In genomic region chr18:74679006-74679678, GRCh38 we compare ENCODE assay signal across 26 cellular contexts.
A peak's percentile ranks its signal among the peaks of the same experiment; 100 is the strongest.
DNase-seq lines count a peak whose midpoint lies in the region; ATAC-seq, FAIRE-seq and TF ChIP-seq lines count a peak whose summit lies in the region.
"Had no signal": no experiment of that assay in that cellular context is flagged by ENCODE, and none has a peak within 500 bp of the region (broad histone marks: within the 10 kb centered on the region; RNA-seq: fewer than 3 reads in every experiment).

No MANE protein-coding gene starts in this region.

- H3K9me3 ChIP-seq in GM12878 (replicated peaks; ENCODE audit: control insufficient read depth, insufficient read depth, low read length) = peaks cover 4% of the 10 kb centered on the region; the same call in 2 of the 3 replicates
- H3K9me3 ChIP-seq: Caco-2, sigmoid colon, testis had no signal

- no peak for TF ChIP-seq RAD21 in GM12878 (IDR thresholded peaks at IDR 0.05; ENCODE audit: insufficient read depth, low read depth, low read length)

- RAD21 ChIA-PET in GM12878 (lab: Charles Lee; ENCODE audit: unreplicated experiment) = no interaction called here

- CTCF ChIA-PET in GM12878 (lab: Yijun Ruan, JAX) = interaction anchor here (0.7 to 1.8 kb wide), 5 partner anchors 10 to 25 kb away, joined by 3 to 6 read pairs (median 3); no protein-coding TSS in a partner anchor
- CTCF ChIA-PET in MCF 10A (lab: Yijun Ruan, JAX) = no interaction called here

- H3K79me2 ChIP-seq in GM12878 (ENCODE audit: control insufficient read depth, insufficient read depth, low read length) = no peaks in the 10 kb centered on the region

- in situ Hi-C loops in GM12878 (cut with MboI) = no loop called here

- H3K4me1 Mint-ChIP-seq in activated T-cell treated with anti-CD3 and anti-CD28 coated beads, Interleukin-2, amount 50 U/mL, for 72 hours (ENCODE audit: low read depth) = peaks cover 25% of the 10 kb centered on the region
- peaks cover 12% of the 10 kb centered on the region for H3K4me1 Mint-ChIP-seq in MCF 10A (ENCODE audit: insufficient read depth, unreplicated experiment)

- intact Hi-C loops in GM12878 (cut with micrococcal nuclease; ENCODE audit: unreplicated experiment) (loop anchor here (5.0 kb wide), 1 partner anchor 128 kb away; no protein-coding TSS in a partner anchor), dorsolateral prefrontal cortex (cut with DNase I) (no loop called here), MCF 10A (cut with micrococcal nuclease) (no loop called here)

- H3K9ac ChIP-seq in GM12878 (ENCODE audit: control insufficient read depth, insufficient read depth, low read length) = no peak overlapping the region

- peak; percentile 52 to 65 for ATAC-seq in activated T-cell treated with anti-CD3 and anti-CD28 coated beads, Interleukin-2, amount 50 U/mL, for 72 hours (replicated peaks in 1 of 2)
- peak; percentile 63 for ATAC-seq in GM19395 (IDR thresholded peaks at IDR 0.05; ENCODE audit: unreplicated experiment)
- ATAC-seq in HG02885 (IDR thresholded peaks at IDR 0.05; ENCODE audit: poor library complexity, unreplicated experiment) = peak; percentile 70
- peak; percentile 89 for ATAC-seq in GM12878
- ATAC-seq: heart left ventricle had no signal

- TF ChIP-seq CTCF in GM12878 (IDR thresholded peaks at IDR 0.05 in 2 of 3, conservative IDR thresholded peaks at IDR 0.05 in 1 of 3; ENCODE audit: control insufficient read depth in 2 of 3, extremely low read depth in 1 of 3, insufficient read depth in 1 of 3, low read depth in 3 of 3, low read length in 3 of 3) (no peak), dorsolateral prefrontal cortex (IDR thresholded peaks at IDR 0.05 in 54 of 56, conservative IDR thresholded peaks at IDR 0.05 in 2 of 56; ENCODE audit: low read depth in 1 of 56, partially characterized antibody in 56 of 56) (no peak), MCF 10A (IDR thresholded peaks at IDR 0.05; ENCODE audit: unreplicated experiment) (no peak)

- no peaks in the 10 kb centered on the region; a peak in 1 of 4 replicates for H3K36me3 ChIP-seq in GM12878 (ENCODE audit: control insufficient read depth in 2 of 2, insufficient read depth in 2 of 2, low read length in 1 of 2)
- H3K36me3 ChIP-seq: adrenal gland had no signal

- no peak overlapping the region for H3K4me2 ChIP-seq in GM12878 (ENCODE audit: control insufficient read depth, insufficient read depth)

- POLR2A ChIA-PET in GM12878 (lab: Charles Lee) = no interaction called here
- POLR2A ChIA-PET in MCF 10A (lab: Yijun Ruan, JAX) = interaction anchor here (0.6 kb wide), 1 partner anchor 70 kb away, joined by 3 read pairs; no protein-coding TSS in a partner anchor

- H3K4me1 ChIP-seq in GM12878 (ENCODE audit: control insufficient read depth, insufficient read depth, low read length) = peaks cover 3% of the 10 kb centered on the region; the same call in 1 of the 2 replicates
- H3K4me1 ChIP-seq: adrenal gland, Caco-2, heart left ventricle, left ventricle myocardium inferior, testis had no signal

- no peak for DNase-seq in activated T-cell treated with anti-CD3 and anti-CD28 coated beads, Interleukin-2, amount 50 U/mL, for 72 hours
- DNase-seq in activated T-cell treated with anti-CD3 and anti-CD28 coated beads, Interleukin-2, amount 50 U/mL, for 48 hours = no peak
- peak; percentile 38 for DNase-seq in GM12878 (ENCODE audit: low read depth, low spot score)
- no peak for DNase-seq in dorsolateral prefrontal cortex
- DNase-seq in DMS153 (lab: John Stamatoyannopoulos, UW) = no peak
- DNase-seq in MCF 10A (ENCODE audit: unreplicated experiment) = no peak
- DNase-seq: activated CD4-positive, CD25-positive, alpha-beta regulatory T cell treated with anti-CD3 and anti-CD28 coated beads, Interleukin-2, amount 50 U/mL, for 72 hours; activated gamma-delta T cell; adrenal gland; Caco-2; heart left ventricle; left ventricle myocardium inferior; midbrain; NCI-H1417 treated with DMSO at 0.1 percent for 48 hours; NCI-H2107; NCI-H524 treated with DMSO at 0.1 percent for 48 hours; nephron progenitor cell; sigmoid colon; SW 1271; testis had no signal

- H3K4me3 ChIP-seq in GM12878 (no peak overlapping the region), dorsolateral prefrontal cortex (no peak overlapping the region)
- H3K4me3 ChIP-seq: adrenal gland, coronary artery, heart left ventricle, left ventricle myocardium inferior, sigmoid colon, testis had no signal

- H3K4me3 Mint-ChIP-seq in activated T-cell treated with anti-CD3 and anti-CD28 coated beads, Interleukin-2, amount 50 U/mL, for 72 hours = peak overlapping the region in 1 of 2 donors; percentile 61
- H3K4me3 Mint-ChIP-seq in MCF 10A (ENCODE audit: unreplicated experiment) = no peak overlapping the region
- H3K4me3 Mint-ChIP-seq: nephron progenitor cell had no signal

- H2AFZ ChIP-seq in GM12878 (ENCODE audit: control insufficient read depth, low read depth, low read length) = no peak overlapping the region

- FAIRE-seq in GM12878 (lab: Jason Lieb, UNC) = peak; percentile 7
- FAIRE-seq: bronchial epithelial cell, endometrium had no signal

- peaks cover 6 to 8% of the 10 kb centered on the region in 2 donors for H3K9me3 Mint-ChIP-seq in activated T-cell treated with anti-CD3 and anti-CD28 coated beads, Interleukin-2, amount 50 U/mL, for 72 hours
- no peaks in the 10 kb centered on the region for H3K9me3 Mint-ChIP-seq in MCF 10A (ENCODE audit: unreplicated experiment)

- H3K36me3 Mint-ChIP-seq in activated T-cell treated with anti-CD3 and anti-CD28 coated beads, Interleukin-2, amount 50 U/mL, for 72 hours (ENCODE audit: insufficient read depth in 2 of 2) = peaks cover 14 to 17% of the 10 kb centered on the region in 2 donors
- peaks cover 19% of the 10 kb centered on the region for H3K36me3 Mint-ChIP-seq in MCF 10A (ENCODE audit: insufficient read depth, unreplicated experiment)

- no TSS peak for BruUV-seq in GM12878 (replicated peaks; lab: Mats Ljungman, UMichigan)
- no TSS peak for BruUV-seq in MCF 10A (replicated peaks; lab: Mats Ljungman, UMichigan)

- no peak for TF ChIP-seq POLR2A in GM12878 (IDR thresholded peaks at IDR 0.05; ENCODE audit: low read depth, low read length)

- WGBS in GM12878 (ENCODE audit: insufficient coverage, insufficient replicate concordance, low lambda C conversion rate, missing lambda C conversion rate) = 1% methylated on average over 6 of the region's 6 CpGs

- no peak overlapping the region for H3K27ac Mint-ChIP-seq in activated T-cell treated with anti-CD3 and anti-CD28 coated beads, Interleukin-2, amount 50 U/mL, for 72 hours
- no peak overlapping the region for H3K27ac Mint-ChIP-seq in MCF 10A (ENCODE audit: low read depth, unreplicated experiment)
- H3K27ac Mint-ChIP-seq: nephron progenitor cell had no signal

- H4K20me1 ChIP-seq in GM12878 (ENCODE audit: control insufficient read depth, insufficient read depth) = no peaks in the 10 kb centered on the region

- no peaks in the 10 kb centered on the region for H3K27me3 Mint-ChIP-seq in activated T-cell treated with anti-CD3 and anti-CD28 coated beads, Interleukin-2, amount 50 U/mL, for 72 hours (ENCODE audit: low read depth)
- H3K27me3 Mint-ChIP-seq in MCF 10A (ENCODE audit: insufficient read depth, unreplicated experiment) = no peaks in the 10 kb centered on the region

- H3K27ac ChIP-seq in GM12878 (ENCODE audit: control insufficient read depth, insufficient read depth) (no peak overlapping the region), dorsolateral prefrontal cortex (no peak overlapping the region)
- H3K27ac ChIP-seq: adrenal gland, coronary artery, heart left ventricle, HL-60, left ventricle myocardium inferior, sigmoid colon, testis had no signal

- H3K27me3 ChIP-seq in GM12878 (replicated peaks in 1 of 2; ENCODE audit: control insufficient read depth in 2 of 2, insufficient read depth in 2 of 2, low read length in 1 of 2) (no peaks in the 10 kb centered on the region), dorsolateral prefrontal cortex (no peaks in the 10 kb centered on the region)
- H3K27me3 ChIP-seq: adrenal gland, heart left ventricle, sigmoid colon, testis had no signal

- TF ChIP-seq EP300 in GM12878 (IDR thresholded peaks at IDR 0.05; ENCODE audit: borderline replicate concordance in 1 of 2, control insufficient read depth in 1 of 2, low read depth in 2 of 2, low read length in 2 of 2) = peak in 1 of 2 experiments; percentile 44; a peak in 1 of 4 replicates

- SMC1A ChIA-PET in GM12878 (lab: Charles Lee; ENCODE audit: uncharacterized antibody, unreplicated experiment) = interaction anchor here (0.7 to 1.7 kb wide), 5 partner anchors 26 to 316 kb away, joined by 3 to 5 read pairs (median 4); no protein-coding TSS in a partner anchor

TF ChIP-seq in GM12878, 131 proteins besides CTCF, POLR2A, EP300 and RAD21 (continues in another document):
- no peak; the same call in 1 of the 2 replicates for TF ChIP-seq ZBED1 (IDR thresholded peaks at IDR 0.05; ENCODE audit: borderline replicate concordance)
- TF ChIP-seq IRF4 (IDR thresholded peaks at IDR 0.05; ENCODE audit: low read depth, low read length) = peak; percentile 79
- TF ChIP-seq RUNX3 (IDR thresholded peaks at IDR 0.05; ENCODE audit: low read length) = peak; percentile 81
- TF ChIP-seq ATF7 (IDR thresholded peaks at IDR 0.05; ENCODE audit: low read depth) = peak; percentile 88
- TF ChIP-seq MTA3 (IDR thresholded peaks at IDR 0.05; ENCODE audit: borderline replicate concordance, low read length) = 0 out of 2 replicates have a peak, but pooled peaks have one; percentile 39
- TF ChIP-seq ZNF217 (IDR thresholded peaks at IDR 0.05) = peak; percentile 80; the same call in 1 of the 2 replicates
- 0 out of 2 replicates have a peak, but pooled peaks have one; percentile 26 for TF ChIP-seq PAX5 (IDR thresholded peaks at IDR 0.05; ENCODE audit: borderline replicate concordance, low read depth, low read length)
- TF ChIP-seq BCL11A (IDR thresholded peaks at IDR 0.05; ENCODE audit: low read depth, low read length) = peak; percentile 83
- 0 out of 2 replicates have a peak, but pooled peaks have one; percentile 40 for TF ChIP-seq MEF2A (IDR thresholded peaks at IDR 0.05; ENCODE audit: insufficient read depth, low read depth, low read length)
- 0 out of 4 replicates have a peak, but pooled peaks of 1 of the 2 experiments have one; percentile 46 for TF ChIP-seq ETV6 (conservative IDR thresholded peaks at IDR 0.05 in 1 of 2, IDR thresholded peaks at IDR 0.05 in 1 of 2; ENCODE audit: borderline replicate concordance in 1 of 2, low read depth in 1 of 2)
- TF ChIP-seq JUNB (IDR thresholded peaks at IDR 0.05) = peak; percentile 93
